In genomic region chr3:133583396-133583795, GRCh38 we compare ENCODE assay signal across 21 cellular contexts.
"Had no signal": no experiment of that assay in that cellular context is flagged by ENCODE, and none has a peak within 500 bp of the region (broad histone marks: within the 10 kb centered on the region; RNA-seq: fewer than 3 reads in every experiment).

No MANE protein-coding gene starts in this region.

- ATAC-seq: activated T-helper 17 cell treated with anti-CD3 and anti-CD28 coated beads, Interleukin-2, amount 50 U/mL, for 72 hours; left lung; natural killer cell; stimulated activated effector memory CD8-positive, alpha-beta T cell treated with anti-CD3 and anti-CD28 coated beads, Interleukin-12 subunit alpha, Interleukin-12 subunit beta, amount 100 ng/mL, for 72 hours had no signal

- DNase-seq: activated CD4-positive, alpha-beta memory T cell treated with anti-CD3 and anti-CD28 coated beads for 36 hours; activated CD4-positive, alpha-beta T cell treated with anti-CD3 and anti-CD28 coated beads for 1 hour; activated CD8-positive, alpha-beta memory T cell treated with anti-CD3 and anti-CD28 coated beads, Interleukin-2, amount 50 U/mL, for 48 hours; activated naive CD4-positive, alpha-beta T cell treated with anti-CD3 and anti-CD28 coated beads, Interleukin-2, amount 10 ng/mL, durations not matched to agents 7 days and 5 days; central memory CD4-positive, alpha-beta T cell; foreskin fibroblast; glutamatergic neuron; hypothalamus; kidney; left lung; mammary epithelial cell; natural killer cell; retina; T-helper 1 cell had no signal

- H3K9me3 ChIP-seq: left lung, neutrophil, tibial nerve, vagina had no signal

- H3K27me3 ChIP-seq: left lung, neutrophil, tibial nerve, vagina had no signal

- H3K4me3 ChIP-seq: coronary artery, left lung, tibial nerve, vagina had no signal

- H3K9me3 Mint-ChIP-seq: activated CD4-positive, alpha-beta memory T cell treated with anti-CD3 and anti-CD28 coated beads for 36 hours; activated naive CD4-positive, alpha-beta T cell treated with anti-CD3 and anti-CD28 coated beads, Interleukin-2, amount 10 ng/mL, durations not matched to agents 7 days and 5 days; activated T-helper 17 cell treated with anti-CD3 and anti-CD28 coated beads, Interleukin-2, amount 50 U/mL, for 72 hours; brain; natural killer cell; stimulated activated effector memory CD8-positive, alpha-beta T cell treated with anti-CD3 and anti-CD28 coated beads, Interleukin-12 subunit alpha, Interleukin-12 subunit beta, amount 100 ng/mL, for 72 hours had no signal

- H3K27me3 Mint-ChIP-seq: activated CD4-positive, alpha-beta memory T cell treated with anti-CD3 and anti-CD28 coated beads for 36 hours; activated naive CD4-positive, alpha-beta T cell treated with anti-CD3 and anti-CD28 coated beads, Interleukin-2, amount 10 ng/mL, durations not matched to agents 7 days and 5 days; activated T-helper 17 cell treated with anti-CD3 and anti-CD28 coated beads, Interleukin-2, amount 50 U/mL, for 72 hours; brain had no signal

- H3K27ac ChIP-seq: coronary artery, left lung, neutrophil, tibial nerve, vagina had no signal

- H3K4me3 Mint-ChIP-seq: activated CD4-positive, alpha-beta memory T cell treated with anti-CD3 and anti-CD28 coated beads for 36 hours; activated naive CD4-positive, alpha-beta T cell treated with anti-CD3 and anti-CD28 coated beads, Interleukin-2, amount 10 ng/mL, durations not matched to agents 7 days and 5 days; brain; natural killer cell; stimulated activated effector memory CD8-positive, alpha-beta T cell treated with anti-CD3 and anti-CD28 coated beads, Interleukin-12 subunit alpha, Interleukin-12 subunit beta, amount 100 ng/mL, for 72 hours had no signal

- H3K27ac Mint-ChIP-seq: activated CD4-positive, alpha-beta memory T cell treated with anti-CD3 and anti-CD28 coated beads for 36 hours; activated naive CD4-positive, alpha-beta T cell treated with anti-CD3 and anti-CD28 coated beads, Interleukin-2, amount 10 ng/mL, durations not matched to agents 7 days and 5 days; brain had no signal
